Comparison of ENCODE assay signal across 1 cellular context in the genomic region with DNA sequence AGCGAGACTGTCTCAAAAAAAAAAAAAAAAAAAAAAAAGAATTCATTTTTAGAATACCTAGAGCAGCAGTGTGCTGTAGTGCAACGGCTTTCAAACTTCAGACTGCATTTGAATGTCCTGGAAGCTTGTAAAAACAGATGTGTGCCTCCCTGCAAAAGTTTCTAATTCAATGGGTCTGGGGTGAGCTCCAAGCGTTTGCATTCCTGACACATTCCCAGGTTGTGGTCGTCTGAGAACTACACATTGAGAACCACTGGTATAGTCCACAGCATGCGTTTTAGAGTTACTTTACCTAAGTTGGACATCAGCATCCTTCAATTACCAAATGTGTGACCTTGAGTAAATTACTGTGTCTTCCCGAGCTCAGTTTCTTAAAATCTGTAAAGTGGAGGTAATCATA.
TF ChIP-seq lines count a peak whose summit lies in the region.

No MANE protein-coding gene starts in this region.

TF ChIP-seq in WTC11, 78 proteins besides CTCF, POLR2A, EP300 and RAD21:
- TF ChIP-seq, protein P1, sequence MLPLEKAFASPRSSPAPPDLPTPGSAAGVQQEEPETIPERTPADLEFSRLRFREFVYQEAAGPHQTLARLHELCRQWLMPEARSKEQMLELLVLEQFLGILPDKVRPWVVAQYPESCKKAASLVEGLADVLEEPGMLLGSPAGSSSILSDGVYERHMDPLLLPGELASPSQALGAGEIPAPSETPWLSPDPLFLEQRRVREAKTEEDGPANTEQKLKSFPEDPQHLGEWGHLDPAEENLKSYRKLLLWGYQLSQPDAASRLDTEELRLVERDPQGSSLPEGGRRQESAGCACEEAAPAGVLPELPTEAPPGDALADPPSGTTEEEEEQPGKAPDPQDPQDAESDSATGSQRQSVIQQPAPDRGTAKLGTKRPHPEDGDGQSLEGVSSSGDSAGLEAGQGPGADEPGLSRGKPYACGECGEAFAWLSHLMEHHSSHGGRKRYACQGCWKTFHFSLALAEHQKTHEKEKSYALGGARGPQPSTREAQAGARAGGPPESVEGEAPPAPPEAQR (CRISPR knock-in tag; IDR thresholded peaks at IDR 0.05), result no peak
- no peak for TF ChIP-seq SMAD4 (CRISPR knock-in tag; IDR thresholded peaks at IDR 0.05)
- no peak for TF ChIP-seq ZNF232 (CRISPR knock-in tag; IDR thresholded peaks at IDR 0.05)
- TF ChIP-seq CREM (CRISPR knock-in tag; IDR thresholded peaks at IDR 0.05), result no peak
- TF ChIP-seq, protein P2, sequence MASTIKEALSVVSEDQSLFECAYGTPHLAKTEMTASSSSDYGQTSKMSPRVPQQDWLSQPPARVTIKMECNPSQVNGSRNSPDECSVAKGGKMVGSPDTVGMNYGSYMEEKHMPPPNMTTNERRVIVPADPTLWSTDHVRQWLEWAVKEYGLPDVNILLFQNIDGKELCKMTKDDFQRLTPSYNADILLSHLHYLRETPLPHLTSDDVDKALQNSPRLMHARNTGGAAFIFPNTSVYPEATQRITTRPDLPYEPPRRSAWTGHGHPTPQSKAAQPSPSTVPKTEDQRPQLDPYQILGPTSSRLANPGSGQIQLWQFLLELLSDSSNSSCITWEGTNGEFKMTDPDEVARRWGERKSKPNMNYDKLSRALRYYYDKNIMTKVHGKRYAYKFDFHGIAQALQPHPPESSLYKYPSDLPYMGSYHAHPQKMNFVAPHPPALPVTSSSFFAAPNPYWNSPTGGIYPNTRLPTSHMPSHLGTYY (CRISPR knock-in tag; IDR thresholded peaks at IDR 0.05), result no peak
- TF ChIP-seq, protein P3, sequence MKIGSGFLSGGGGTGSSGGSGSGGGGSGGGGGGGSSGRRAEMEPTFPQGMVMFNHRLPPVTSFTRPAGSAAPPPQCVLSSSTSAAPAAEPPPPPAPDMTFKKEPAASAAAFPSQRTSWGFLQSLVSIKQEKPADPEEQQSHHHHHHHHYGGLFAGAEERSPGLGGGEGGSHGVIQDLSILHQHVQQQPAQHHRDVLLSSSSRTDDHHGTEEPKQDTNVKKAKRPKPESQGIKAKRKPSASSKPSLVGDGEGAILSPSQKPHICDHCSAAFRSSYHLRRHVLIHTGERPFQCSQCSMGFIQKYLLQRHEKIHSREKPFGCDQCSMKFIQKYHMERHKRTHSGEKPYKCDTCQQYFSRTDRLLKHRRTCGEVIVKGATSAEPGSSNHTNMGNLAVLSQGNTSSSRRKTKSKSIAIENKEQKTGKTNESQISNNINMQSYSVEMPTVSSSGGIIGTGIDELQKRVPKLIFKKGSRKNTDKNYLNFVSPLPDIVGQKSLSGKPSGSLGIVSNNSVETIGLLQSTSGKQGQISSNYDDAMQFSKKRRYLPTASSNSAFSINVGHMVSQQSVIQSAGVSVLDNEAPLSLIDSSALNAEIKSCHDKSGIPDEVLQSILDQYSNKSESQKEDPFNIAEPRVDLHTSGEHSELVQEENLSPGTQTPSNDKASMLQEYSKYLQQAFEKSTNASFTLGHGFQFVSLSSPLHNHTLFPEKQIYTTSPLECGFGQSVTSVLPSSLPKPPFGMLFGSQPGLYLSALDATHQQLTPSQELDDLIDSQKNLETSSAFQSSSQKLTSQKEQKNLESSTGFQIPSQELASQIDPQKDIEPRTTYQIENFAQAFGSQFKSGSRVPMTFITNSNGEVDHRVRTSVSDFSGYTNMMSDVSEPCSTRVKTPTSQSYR (CRISPR knock-in tag; IDR thresholded peaks at IDR 0.05), result no peak
- TF ChIP-seq SP1 (CRISPR knock-in tag; conservative IDR thresholded peaks at IDR 0.05), result no peak
- TF ChIP-seq TCF7 (CRISPR knock-in tag; IDR thresholded peaks at IDR 0.05; ENCODE audit: low read depth), result no peak
- no peak for TF ChIP-seq NFATC4 (CRISPR knock-in tag; IDR thresholded peaks at IDR 0.05)
